Comparison of ENCODE assay signal across 22 cellular contexts in the genomic region with DNA sequence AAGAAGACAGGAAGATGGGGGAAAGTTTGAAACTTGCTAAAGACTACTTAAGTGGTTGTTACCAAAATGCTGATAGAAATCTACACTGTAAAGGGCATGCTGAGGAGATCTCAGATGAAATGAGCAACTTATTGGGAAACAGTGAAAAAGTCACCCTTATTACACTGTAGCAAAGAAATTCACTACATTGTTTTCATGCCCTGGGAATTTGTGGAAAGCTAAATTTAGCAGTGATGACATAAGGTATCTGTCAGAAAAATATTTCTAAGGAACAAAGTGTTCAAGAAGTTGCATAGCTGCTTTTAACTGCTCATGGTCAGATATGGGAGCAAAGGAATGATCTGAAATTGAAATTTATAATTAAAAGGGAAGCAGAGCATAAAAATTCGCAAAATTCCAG.
DNase-seq lines count a peak whose midpoint lies in the region; ATAC-seq, FAIRE-seq and TF ChIP-seq lines count a peak whose summit lies in the region.
"Had no signal": no experiment of that assay in that cellular context is flagged by ENCODE, and none has a peak within 500 bp of the region (broad histone marks: within the 10 kb centered on the region; RNA-seq: fewer than 3 reads in every experiment).

No MANE protein-coding gene starts in this region.

- H3K27me3 ChIP-seq in brain microvascular endothelial cell (replicated peaks): no peaks in the 10 kb centered on the region
- no peaks in the 10 kb centered on the region for H3K27me3 ChIP-seq in MM.1S (replicated peaks; ENCODE audit: insufficient read depth, low read length)

- ATAC-seq in stimulated activated naive CD8-positive, alpha-beta T cell treated with anti-CD3 and anti-CD28 coated beads, Interleukin-15, Interleukin-2, amounts not matched to agents 100 U/mL and 50 U/mL, for 24 hours: no peak
- ATAC-seq in HG03196 (IDR thresholded peaks at IDR 0.05; ENCODE audit: unreplicated experiment): no peak
- ATAC-seq: PC-3 had no signal

- no peaks in the 10 kb centered on the region for H3K9me3 ChIP-seq in MM.1S (replicated peaks; ENCODE audit: insufficient read depth, low read length)
- H3K9me3 ChIP-seq: HAP-1 had no signal

- no peak for FAIRE-seq in GM19239 (lab: Jason Lieb, UNC)

- H3K9ac ChIP-seq in MM.1S (ENCODE audit: low read length): no peak overlapping the region
- H3K9ac ChIP-seq: SK-N-SH had no signal

- CTCF ChIA-PET in AG04449 (lab: Yijun Ruan, JAX): no interaction called here

- no peaks in the 10 kb centered on the region for H4K20me1 ChIP-seq in MM.1S (ENCODE audit: insufficient read depth, low read length)

- H3K36me3 ChIP-seq in brain microvascular endothelial cell (replicated peaks) (no peaks in the 10 kb centered on the region), MM.1S (replicated peaks; ENCODE audit: insufficient read depth, low read length) (no peaks in the 10 kb centered on the region; the same call in 1 of the 2 replicates)
- H3K36me3 ChIP-seq: HAP-1 had no signal

- no peak overlapping the region for H2AFZ ChIP-seq in MM.1S (ENCODE audit: low read length)

- H3K9me2 ChIP-seq in MM.1S (replicated peaks; ENCODE audit: insufficient read depth, low read length): no peaks in the 10 kb centered on the region
- H3K9me2 ChIP-seq: SK-N-SH had no signal

- no peaks in the 10 kb centered on the region for H3F3A ChIP-seq in MM.1S (ENCODE audit: insufficient read depth, low read length)

- H3K4me2 ChIP-seq in MM.1S (ENCODE audit: low read depth, low read length): no peak overlapping the region
- H3K4me2 ChIP-seq: SK-N-SH had no signal

- H3K27ac ChIP-seq in brain microvascular endothelial cell (peak overlapping the region; percentile 63), MM.1S (ENCODE audit: low read length) (no peak overlapping the region)

- TF ChIP-seq CTCF in AG04449 (IDR thresholded peaks at IDR 0.05; ENCODE audit: insufficient read depth, low read length, missing control alignments) (no peak), brain microvascular endothelial cell (IDR thresholded peaks at IDR 0.05; ENCODE audit: low read depth, low read length, missing control alignments) (no peak), fibroblast of the aortic adventitia (IDR thresholded peaks at IDR 0.05; ENCODE audit: insufficient read depth, low read length) (no peak), MM.1S (IDR thresholded peaks at IDR 0.05; ENCODE audit: low read length) (no peak)

- POLR2A ChIA-PET in AG04449 (lab: Yijun Ruan, JAX): no interaction called here

- in situ Hi-C loops in brain microvascular endothelial cell (cut with HindIII; ENCODE audit: low pct_ligation_motif_present, low sequenced_read_pairs): no loop called here

- H3K79me2 ChIP-seq in MM.1S (ENCODE audit: low read length): no peaks in the 10 kb centered on the region

- H3K4me3 ChIP-seq in AG04449 (ENCODE audit: low read depth, low read length): no peak overlapping the region
- no peak overlapping the region for H3K4me3 ChIP-seq in brain microvascular endothelial cell (ENCODE audit: low read depth, low read length)
- H3K4me3 ChIP-seq in fibroblast of the aortic adventitia (ENCODE audit: low read depth, low read length): no peak overlapping the region
- no peak overlapping the region for H3K4me3 ChIP-seq in MM.1S (ENCODE audit: low read length)
- H3K4me3 ChIP-seq: HAP-1 had no signal

- no peaks in the 10 kb centered on the region for H3K4me1 ChIP-seq in MM.1S (ENCODE audit: low read length)
- H3K4me1 ChIP-seq: HAP-1 had no signal

- DNase-seq in AG04449 (ENCODE audit: low read depth, low spot score) (peak; percentile 65), GM04503 (ENCODE audit: low read depth) (peak; percentile 46), brain microvascular endothelial cell (peak; percentile 51), fibroblast of the aortic adventitia (ENCODE audit: low read depth) (peak; percentile 38), MM.1S (no peak), GM19239 (ENCODE audit: insufficient read length, low spot score) (no peak)
- no peak for DNase-seq in stimulated activated naive CD8-positive, alpha-beta T cell treated with anti-CD3 and anti-CD28 coated beads, Interleukin-15, Interleukin-2, amounts not matched to agents 100 U/mL and 50 U/mL, for 24 hours
- DNase-seq: 8988T; C1 segment of cervical spinal cord; CD8-positive, alpha-beta memory T cell; DMS79; NCI-H1105 treated with DMSO at 0.1 percent for 48 hours; NCI-H187 treated with DMSO at 0.1 percent for 48 hours; NCI-H2227 treated with DMSO at 0.1 percent for 48 hours; NCI-H510A treated with DMSO at 0.1 percent for 48 hours; NCI-H774; PC-3; RPMI8226; SHP77 treated with DMSO at 0.1 percent for 48 hours; SK-N-SH had no signal

Comparison
In these comparisons a context has a peak if more than half of its experiments do, and no peak if none do; other contexts are left out.
1. DNase-seq: peak in AG04449 (single experiment), GM04503 (single experiment), brain microvascular endothelial cell (single experiment) and fibroblast of the aortic adventitia (single experiment); none in stimulated activated naive CD8-positive, alpha-beta T cell treated with anti-CD3 and anti-CD28 coated beads, Interleukin-15, Interleukin-2, amounts not matched to agents 100 U/mL and 50 U/mL, for 24 hours (single experiment), MM.1S (single experiment) and GM19239 (single experiment).